In the genomic region with DNA sequence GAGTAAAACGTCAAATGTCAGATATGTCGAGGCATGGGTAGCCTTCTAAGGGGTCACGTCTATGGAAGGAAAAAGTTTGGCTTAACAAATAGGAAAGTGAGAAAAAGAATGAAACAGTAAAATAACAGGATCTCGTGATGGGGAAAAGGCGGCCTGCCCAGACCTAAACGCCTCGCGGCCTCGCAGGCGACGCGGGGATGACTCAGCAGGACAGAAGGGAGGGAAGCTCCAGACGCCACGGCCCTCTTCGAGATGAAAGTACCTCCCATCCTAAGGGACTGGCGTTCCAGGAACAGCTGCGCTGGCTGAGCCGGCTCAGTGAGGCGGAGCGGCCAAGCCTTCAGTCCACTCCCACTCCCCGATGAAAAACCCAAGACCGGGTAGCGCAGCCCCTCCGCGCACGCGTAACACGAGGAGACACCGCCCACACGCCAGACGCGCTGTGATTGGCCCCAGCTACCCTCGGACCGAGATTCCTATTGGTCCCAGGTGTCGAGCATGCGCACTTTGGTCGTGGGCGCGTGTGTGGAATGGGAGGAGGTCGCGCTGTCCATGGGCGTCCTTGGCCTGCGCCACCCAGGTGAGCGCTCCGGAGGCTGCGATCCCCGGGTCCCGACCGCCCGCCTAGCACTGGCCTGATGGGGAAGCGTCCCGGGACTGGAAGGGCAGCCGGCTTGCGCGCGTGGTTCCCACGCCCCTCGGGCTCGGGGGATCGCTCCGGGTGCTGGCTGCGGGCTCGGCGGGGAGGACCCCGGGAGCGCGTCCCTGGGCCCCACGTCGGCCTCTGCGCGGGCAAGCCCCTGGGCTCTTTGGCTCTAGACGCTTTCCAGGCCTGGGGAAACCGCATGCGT, we compare ENCODE assay signal across 1 cellular context.
A peak's percentile ranks its signal among the peaks of the same experiment; 100 is the strongest.
TF ChIP-seq lines count a peak whose summit lies in the region.

No MANE protein-coding gene starts in this region.

TF ChIP-seq in H1, 55 proteins besides CTCF, POLR2A, EP300 and RAD21 (continued from another document):
- TF ChIP-seq, protein P1, sequence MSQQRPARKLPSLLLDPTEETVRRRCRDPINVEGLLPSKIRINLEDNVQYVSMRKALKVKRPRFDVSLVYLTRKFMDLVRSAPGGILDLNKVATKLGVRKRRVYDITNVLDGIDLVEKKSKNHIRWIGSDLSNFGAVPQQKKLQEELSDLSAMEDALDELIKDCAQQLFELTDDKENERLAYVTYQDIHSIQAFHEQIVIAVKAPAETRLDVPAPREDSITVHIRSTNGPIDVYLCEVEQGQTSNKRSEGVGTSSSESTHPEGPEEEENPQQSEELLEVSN (IDR thresholded peaks at IDR 0.05) = peak; percentile 99
- TF ChIP-seq SIN3A (conservative IDR thresholded peaks at IDR 0.05 in 1 of 2, IDR thresholded peaks at IDR 0.05 in 1 of 2; ENCODE audit: low read depth in 1 of 2, low read length in 2 of 2) (no peak), TAF1 (IDR thresholded peaks at IDR 0.05; ENCODE audit: low read depth, low read length) (no peak), CHD1 (IDR thresholded peaks at IDR 0.05; ENCODE audit: low read depth, low read length) (no peak), SAP30 (IDR thresholded peaks at IDR 0.05; ENCODE audit: insufficient read depth, insufficient replicate concordance, low read length) (no peak), SRF (IDR thresholded peaks at IDR 0.05; ENCODE audit: low read depth, low read length) (no peak), RFX5 (IDR thresholded peaks at IDR 0.05; ENCODE audit: borderline replicate concordance, low read depth, low read length) (no peak), HDAC6 (IDR thresholded peaks at IDR 0.05; ENCODE audit: low read depth, low read length) (no peak), EZH2 (IDR thresholded peaks at IDR 0.05; ENCODE audit: low read depth, low read length, severe bottlenecking) (no peak), KDM5A (IDR thresholded peaks at IDR 0.05; ENCODE audit: low read length) (no peak), KDM4A (IDR thresholded peaks at IDR 0.05; ENCODE audit: low read depth, low read length, severe bottlenecking) (peak; percentile 96), CEBPB (IDR thresholded peaks at IDR 0.05; ENCODE audit: low read depth, low read length) (no peak), FOSL1 (IDR thresholded peaks at IDR 0.05; ENCODE audit: insufficient read depth, low read depth, low read length) (no peak), TAF7 (optimal IDR thresholded peaks at IDR 0.05; ENCODE audit: borderline replicate concordance, low read depth, low read length) (no peak), JUN (IDR thresholded peaks at IDR 0.05; ENCODE audit: low read depth, low read length) (no peak), GTF2F1 (IDR thresholded peaks at IDR 0.05; ENCODE audit: borderline replicate concordance, low read depth, low read length) (no peak), NANOG (IDR thresholded peaks at IDR 0.05; ENCODE audit: insufficient read depth, low read depth, low read length, poor library complexity, severe bottlenecking) (no peak), MAX (IDR thresholded peaks at IDR 0.05) (peak; percentile 94), KDM1A (IDR thresholded peaks at IDR 0.05; ENCODE audit: borderline replicate concordance, low read length) (0 out of 2 replicates have a peak, but pooled peaks have one; percentile 7), EGR1 (IDR thresholded peaks at IDR 0.05; ENCODE audit: borderline replicate concordance, low read depth, low read length) (no peak), CBX5 (IDR thresholded peaks at IDR 0.05; ENCODE audit: low read depth, low read length) (no peak), HDAC2 (IDR thresholded peaks at IDR 0.05; ENCODE audit: borderline replicate concordance in 1 of 2, low read depth in 2 of 2, low read length in 2 of 2) (peak; percentile 40 to 63; a peak in 2 of 4 replicates), CREB1 (IDR thresholded peaks at IDR 0.05) (no peak; the same call in 1 of the 2 replicates), JUND (IDR thresholded peaks at IDR 0.05; ENCODE audit: low read length) (peak; percentile 42; the same call in 1 of the 2 replicates), TEAD4 (IDR thresholded peaks at IDR 0.05; ENCODE audit: low read depth, low read length) (no peak; the same call in 1 of the 2 replicates), CHD2 (IDR thresholded peaks at IDR 0.05; ENCODE audit: low read length) (no peak), SP1 (IDR thresholded peaks at IDR 0.05; ENCODE audit: low read depth, low read length) (no peak), SUZ12 (IDR thresholded peaks at IDR 0.05; ENCODE audit: low read length) (no peak), CTBP2 (IDR thresholded peaks at IDR 0.05; ENCODE audit: borderline replicate concordance, insufficient read depth, insufficient read length, low read length) (no peak), ZNF274 (IDR thresholded peaks at IDR 0.05; ENCODE audit: borderline replicate concordance, extremely low read depth, low read length) (no peak), NRF1 (IDR thresholded peaks at IDR 0.05; ENCODE audit: low read depth, low read length) (peak; percentile 54), MAFK (IDR thresholded peaks at IDR 0.05; ENCODE audit: low read depth, low read length) (peak; percentile 83; the same call in 1 of the 2 replicates), SP4 (IDR thresholded peaks at IDR 0.05; ENCODE audit: low read length) (no peak), TCF12 (IDR thresholded peaks at IDR 0.05; ENCODE audit: low read depth, low read length) (0 out of 2 replicates have a peak, but pooled peaks have one; percentile 11), BRCA1 (IDR thresholded peaks at IDR 0.05; ENCODE audit: low read depth, low read length) (no peak)
- TF ChIP-seq, protein P2, sequence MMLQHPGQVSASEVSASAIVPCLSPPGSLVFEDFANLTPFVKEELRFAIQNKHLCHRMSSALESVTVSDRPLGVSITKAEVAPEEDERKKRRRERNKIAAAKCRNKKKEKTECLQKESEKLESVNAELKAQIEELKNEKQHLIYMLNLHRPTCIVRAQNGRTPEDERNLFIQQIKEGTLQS (IDR thresholded peaks at IDR 0.05; ENCODE audit: insufficient read depth, low read depth, low read length) = no peak
- TF ChIP-seq, protein P3, sequence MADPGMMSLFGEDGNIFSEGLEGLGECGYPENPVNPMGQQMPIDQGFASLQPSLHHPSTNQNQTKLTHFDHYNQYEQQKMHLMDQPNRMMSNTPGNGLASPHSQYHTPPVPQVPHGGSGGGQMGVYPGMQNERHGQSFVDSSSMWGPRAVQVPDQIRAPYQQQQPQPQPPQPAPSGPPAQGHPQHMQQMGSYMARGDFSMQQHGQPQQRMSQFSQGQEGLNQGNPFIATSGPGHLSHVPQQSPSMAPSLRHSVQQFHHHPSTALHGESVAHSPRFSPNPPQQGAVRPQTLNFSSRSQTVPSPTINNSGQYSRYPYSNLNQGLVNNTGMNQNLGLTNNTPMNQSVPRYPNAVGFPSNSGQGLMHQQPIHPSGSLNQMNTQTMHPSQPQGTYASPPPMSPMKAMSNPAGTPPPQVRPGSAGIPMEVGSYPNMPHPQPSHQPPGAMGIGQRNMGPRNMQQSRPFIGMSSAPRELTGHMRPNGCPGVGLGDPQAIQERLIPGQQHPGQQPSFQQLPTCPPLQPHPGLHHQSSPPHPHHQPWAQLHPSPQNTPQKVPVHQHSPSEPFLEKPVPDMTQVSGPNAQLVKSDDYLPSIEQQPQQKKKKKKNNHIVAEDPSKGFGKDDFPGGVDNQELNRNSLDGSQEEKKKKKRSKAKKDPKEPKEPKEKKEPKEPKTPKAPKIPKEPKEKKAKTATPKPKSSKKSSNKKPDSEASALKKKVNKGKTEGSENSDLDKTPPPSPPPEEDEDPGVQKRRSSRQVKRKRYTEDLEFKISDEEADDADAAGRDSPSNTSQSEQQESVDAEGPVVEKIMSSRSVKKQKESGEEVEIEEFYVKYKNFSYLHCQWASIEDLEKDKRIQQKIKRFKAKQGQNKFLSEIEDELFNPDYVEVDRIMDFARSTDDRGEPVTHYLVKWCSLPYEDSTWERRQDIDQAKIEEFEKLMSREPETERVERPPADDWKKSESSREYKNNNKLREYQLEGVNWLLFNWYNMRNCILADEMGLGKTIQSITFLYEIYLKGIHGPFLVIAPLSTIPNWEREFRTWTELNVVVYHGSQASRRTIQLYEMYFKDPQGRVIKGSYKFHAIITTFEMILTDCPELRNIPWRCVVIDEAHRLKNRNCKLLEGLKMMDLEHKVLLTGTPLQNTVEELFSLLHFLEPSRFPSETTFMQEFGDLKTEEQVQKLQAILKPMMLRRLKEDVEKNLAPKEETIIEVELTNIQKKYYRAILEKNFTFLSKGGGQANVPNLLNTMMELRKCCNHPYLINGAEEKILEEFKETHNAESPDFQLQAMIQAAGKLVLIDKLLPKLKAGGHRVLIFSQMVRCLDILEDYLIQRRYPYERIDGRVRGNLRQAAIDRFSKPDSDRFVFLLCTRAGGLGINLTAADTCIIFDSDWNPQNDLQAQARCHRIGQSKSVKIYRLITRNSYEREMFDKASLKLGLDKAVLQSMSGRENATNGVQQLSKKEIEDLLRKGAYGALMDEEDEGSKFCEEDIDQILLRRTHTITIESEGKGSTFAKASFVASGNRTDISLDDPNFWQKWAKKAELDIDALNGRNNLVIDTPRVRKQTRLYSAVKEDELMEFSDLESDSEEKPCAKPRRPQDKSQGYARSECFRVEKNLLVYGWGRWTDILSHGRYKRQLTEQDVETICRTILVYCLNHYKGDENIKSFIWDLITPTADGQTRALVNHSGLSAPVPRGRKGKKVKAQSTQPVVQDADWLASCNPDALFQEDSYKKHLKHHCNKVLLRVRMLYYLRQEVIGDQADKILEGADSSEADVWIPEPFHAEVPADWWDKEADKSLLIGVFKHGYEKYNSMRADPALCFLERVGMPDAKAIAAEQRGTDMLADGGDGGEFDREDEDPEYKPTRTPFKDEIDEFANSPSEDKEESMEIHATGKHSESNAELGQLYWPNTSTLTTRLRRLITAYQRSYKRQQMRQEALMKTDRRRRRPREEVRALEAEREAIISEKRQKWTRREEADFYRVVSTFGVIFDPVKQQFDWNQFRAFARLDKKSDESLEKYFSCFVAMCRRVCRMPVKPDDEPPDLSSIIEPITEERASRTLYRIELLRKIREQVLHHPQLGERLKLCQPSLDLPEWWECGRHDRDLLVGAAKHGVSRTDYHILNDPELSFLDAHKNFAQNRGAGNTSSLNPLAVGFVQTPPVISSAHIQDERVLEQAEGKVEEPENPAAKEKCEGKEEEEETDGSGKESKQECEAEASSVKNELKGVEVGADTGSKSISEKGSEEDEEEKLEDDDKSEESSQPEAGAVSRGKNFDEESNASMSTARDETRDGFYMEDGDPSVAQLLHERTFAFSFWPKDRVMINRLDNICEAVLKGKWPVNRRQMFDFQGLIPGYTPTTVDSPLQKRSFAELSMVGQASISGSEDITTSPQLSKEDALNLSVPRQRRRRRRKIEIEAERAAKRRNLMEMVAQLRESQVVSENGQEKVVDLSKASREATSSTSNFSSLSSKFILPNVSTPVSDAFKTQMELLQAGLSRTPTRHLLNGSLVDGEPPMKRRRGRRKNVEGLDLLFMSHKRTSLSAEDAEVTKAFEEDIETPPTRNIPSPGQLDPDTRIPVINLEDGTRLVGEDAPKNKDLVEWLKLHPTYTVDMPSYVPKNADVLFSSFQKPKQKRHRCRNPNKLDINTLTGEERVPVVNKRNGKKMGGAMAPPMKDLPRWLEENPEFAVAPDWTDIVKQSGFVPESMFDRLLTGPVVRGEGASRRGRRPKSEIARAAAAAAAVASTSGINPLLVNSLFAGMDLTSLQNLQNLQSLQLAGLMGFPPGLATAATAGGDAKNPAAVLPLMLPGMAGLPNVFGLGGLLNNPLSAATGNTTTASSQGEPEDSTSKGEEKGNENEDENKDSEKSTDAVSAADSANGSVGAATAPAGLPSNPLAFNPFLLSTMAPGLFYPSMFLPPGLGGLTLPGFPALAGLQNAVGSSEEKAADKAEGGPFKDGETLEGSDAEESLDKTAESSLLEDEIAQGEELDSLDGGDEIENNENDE (IDR thresholded peaks at IDR 0.05; ENCODE audit: insufficient replicate concordance, low read length) = no peak
TF ChIP-seq in H1: peak in this region for 14.
